Comparison of ENCODE assay signal across 2 cellular contexts in genomic region chr18:51006061-51006818, GRCh38.
TF ChIP-seq lines count a peak whose summit lies in the region.

No MANE protein-coding gene starts in this region.

TF ChIP-seq in HepG2, 621 proteins besides CTCF, POLR2A, EP300 and RAD21:
- no peak for TF ChIP-seq ZNF501 (CRISPR knock-in tag; IDR thresholded peaks at IDR 0.05)
TF ChIP-seq in HepG2: peak in this region for 0.

TF ChIP-seq in WTC11, 78 proteins besides CTCF, POLR2A, EP300 and RAD21:
- no peak for TF ChIP-seq ERG (CRISPR knock-in tag; IDR thresholded peaks at IDR 0.05)
- no peak for TF ChIP-seq GABPB1 (CRISPR knock-in tag; IDR thresholded peaks at IDR 0.05)
- TF ChIP-seq ZNF425 (CRISPR knock-in tag; conservative IDR thresholded peaks at IDR 0.05) = no peak
- TF ChIP-seq PRRX2 (CRISPR knock-in tag; IDR thresholded peaks at IDR 0.05) = no peak
